In the genomic region with DNA sequence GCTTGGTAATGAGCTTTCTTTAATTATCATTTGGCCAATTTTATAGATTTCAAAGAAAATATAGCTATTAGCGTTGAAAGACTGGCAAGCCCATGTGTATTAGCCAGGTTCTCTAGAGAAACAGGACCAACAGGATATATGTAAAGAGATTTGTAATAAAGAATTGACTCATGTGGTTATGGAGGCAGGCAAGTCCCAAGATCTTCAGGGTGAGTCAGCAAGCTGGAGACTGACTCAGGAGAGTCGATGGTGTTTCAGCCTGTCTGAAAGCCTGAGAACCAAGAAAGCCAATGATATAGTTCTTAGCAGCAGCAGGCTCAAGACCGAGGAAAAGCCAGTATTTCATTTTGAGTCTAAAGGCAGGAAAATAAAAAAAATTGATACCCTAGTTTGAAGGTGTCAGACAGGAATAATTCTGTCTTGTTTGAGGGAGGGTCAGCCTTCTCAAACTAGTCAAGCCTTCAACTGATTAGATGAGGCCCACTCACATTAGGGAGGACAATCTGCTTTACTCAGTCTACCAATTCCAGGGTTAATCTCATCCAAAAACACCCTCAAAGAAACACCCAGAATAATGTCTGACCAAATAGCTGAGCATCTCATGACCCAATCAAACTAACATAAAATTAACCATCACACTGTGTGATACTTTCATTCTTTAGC, we compare ENCODE assay signal across 8 cellular contexts.
DNase-seq lines count a peak whose midpoint lies in the region; ATAC-seq and TF ChIP-seq lines count a peak whose summit lies in the region.

No MANE protein-coding gene starts in this region.

- peaks cover 2% of the 10 kb centered on the region for H3K27me3 Mint-ChIP-seq in GM23338 (ENCODE audit: insufficient read depth, low read depth, poor library complexity)

- peaks cover 14% of the 10 kb centered on the region; the same call in 1 of the 2 replicates for H3K36me3 ChIP-seq in GM23338 (ENCODE audit: insufficient read depth)

- H3K4me1 Mint-ChIP-seq in GM23338 = peaks cover 6% of the 10 kb centered on the region

- H3K4me3 Mint-ChIP-seq in GM23338 = no peak overlapping the region

- H3K36me3 Mint-ChIP-seq in GM23338 (ENCODE audit: low read depth) = peaks cover 18% of the 10 kb centered on the region

- no peaks in the 10 kb centered on the region for H3K79me2 ChIP-seq in GM23338 (replicated peaks; ENCODE audit: insufficient read depth)

- H3K4me1 ChIP-seq in GM23338 (ENCODE audit: insufficient read depth) = peaks cover 2% of the 10 kb centered on the region; the same call in 1 of the 2 replicates

- POLR2A ChIA-PET in RWPE1 (lab: Yijun Ruan, JAX; ENCODE audit: low non-redundant PET) = no interaction called here

- H3K4me3 ChIP-seq in GM23338 (no peak overlapping the region), fibroblast of mammary gland (ENCODE audit: control insufficient read depth, low read depth, low read length) (no peak overlapping the region)

- H4K20me1 ChIP-seq in GM23338 (replicated peaks; ENCODE audit: insufficient read depth) = no peaks in the 10 kb centered on the region

- peak overlapping the region; percentile 35; the same call in 1 of the 2 replicates for H2AFZ ChIP-seq in GM23338

- no peaks in the 10 kb centered on the region for H3K27me3 ChIP-seq in GM23338 (ENCODE audit: insufficient read depth)

- no peaks in the 10 kb centered on the region for H3F3A ChIP-seq in GM23338 (replicated peaks; ENCODE audit: low read depth)

- ATAC-seq in GM23338 = no peak
- ATAC-seq in GM21526 (IDR thresholded peaks at IDR 0.05; ENCODE audit: low FRiP score, unreplicated experiment) = no peak

- no peak overlapping the region for H3K4me2 ChIP-seq in GM23338

- H3K27ac ChIP-seq in GM23338 (ENCODE audit: low read depth) (no peak overlapping the region), RWPE1 (no peak overlapping the region)

- H3K9me3 Mint-ChIP-seq in GM23338 = peaks cover 57% of the 10 kb centered on the region

- H3K9me2 ChIP-seq in GM23338 (ENCODE audit: insufficient read depth) = peaks cover 16% of the 10 kb centered on the region; the same call in 1 of the 2 replicates

- no peak for TF ChIP-seq CTCF in GM23338 (conservative IDR thresholded peaks at IDR 0.05; ENCODE audit: low read depth in 2 of 2)
- TF ChIP-seq CTCF in RWPE1 (conservative IDR thresholded peaks at IDR 0.05; ENCODE audit: low read depth) = no peak
- no peak for TF ChIP-seq CTCF in fibroblast of mammary gland (conservative IDR thresholded peaks at IDR 0.05; ENCODE audit: control insufficient read depth, insufficient read depth, low read depth, low read length)

- peak; percentile 39 for DNase-seq in AG08395 (ENCODE audit: low spot score)
- DNase-seq in GM23338 (ENCODE audit: low spot score) = no peak
- peak; percentile 51 for DNase-seq in RWPE1 (ENCODE audit: low spot score)
- peak; percentile 84 for DNase-seq in fibroblast of mammary gland (ENCODE audit: low read depth)
- DNase-seq in islet precursor cell = no peak
- no peak for DNase-seq in COR-L47 (lab: John Stamatoyannopoulos, UW)
- DNase-seq in NCI-H2227 (lab: John Stamatoyannopoulos, UW; ENCODE audit: unreplicated experiment) = no peak

- CTCF ChIA-PET in RWPE1 (lab: Yijun Ruan, JAX) = interaction anchor here (0.7 kb wide), 1 partner anchor 394 kb away, joined by 3 read pairs; no protein-coding TSS in a partner anchor

- no peak overlapping the region for H3K27ac Mint-ChIP-seq in GM23338

TF ChIP-seq in GM23338, 12 proteins besides CTCF, POLR2A, EP300 and RAD21 (continues in another document):
- no peak for TF ChIP-seq NANOG (IDR thresholded peaks at IDR 0.05; ENCODE audit: borderline replicate concordance)
- TF ChIP-seq EZH2phosphoT487 (IDR thresholded peaks at IDR 0.05; ENCODE audit: unreplicated experiment) = no peak
- TF ChIP-seq, protein P1, sequence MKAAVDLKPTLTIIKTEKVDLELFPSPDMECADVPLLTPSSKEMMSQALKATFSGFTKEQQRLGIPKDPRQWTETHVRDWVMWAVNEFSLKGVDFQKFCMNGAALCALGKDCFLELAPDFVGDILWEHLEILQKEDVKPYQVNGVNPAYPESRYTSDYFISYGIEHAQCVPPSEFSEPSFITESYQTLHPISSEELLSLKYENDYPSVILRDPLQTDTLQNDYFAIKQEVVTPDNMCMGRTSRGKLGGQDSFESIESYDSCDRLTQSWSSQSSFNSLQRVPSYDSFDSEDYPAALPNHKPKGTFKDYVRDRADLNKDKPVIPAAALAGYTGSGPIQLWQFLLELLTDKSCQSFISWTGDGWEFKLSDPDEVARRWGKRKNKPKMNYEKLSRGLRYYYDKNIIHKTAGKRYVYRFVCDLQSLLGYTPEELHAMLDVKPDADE (IDR thresholded peaks at IDR 0.05) = no peak
- TF ChIP-seq EZH2 (IDR thresholded peaks at IDR 0.05; ENCODE audit: low read depth, unreplicated experiment) = no peak
- no peak for TF ChIP-seq STAT1 (IDR thresholded peaks at IDR 0.05; ENCODE audit: unreplicated experiment)
- TF ChIP-seq POLR2AphosphoS5 (IDR thresholded peaks at IDR 0.05; ENCODE audit: low read depth) = no peak
- TF ChIP-seq, protein P2, sequence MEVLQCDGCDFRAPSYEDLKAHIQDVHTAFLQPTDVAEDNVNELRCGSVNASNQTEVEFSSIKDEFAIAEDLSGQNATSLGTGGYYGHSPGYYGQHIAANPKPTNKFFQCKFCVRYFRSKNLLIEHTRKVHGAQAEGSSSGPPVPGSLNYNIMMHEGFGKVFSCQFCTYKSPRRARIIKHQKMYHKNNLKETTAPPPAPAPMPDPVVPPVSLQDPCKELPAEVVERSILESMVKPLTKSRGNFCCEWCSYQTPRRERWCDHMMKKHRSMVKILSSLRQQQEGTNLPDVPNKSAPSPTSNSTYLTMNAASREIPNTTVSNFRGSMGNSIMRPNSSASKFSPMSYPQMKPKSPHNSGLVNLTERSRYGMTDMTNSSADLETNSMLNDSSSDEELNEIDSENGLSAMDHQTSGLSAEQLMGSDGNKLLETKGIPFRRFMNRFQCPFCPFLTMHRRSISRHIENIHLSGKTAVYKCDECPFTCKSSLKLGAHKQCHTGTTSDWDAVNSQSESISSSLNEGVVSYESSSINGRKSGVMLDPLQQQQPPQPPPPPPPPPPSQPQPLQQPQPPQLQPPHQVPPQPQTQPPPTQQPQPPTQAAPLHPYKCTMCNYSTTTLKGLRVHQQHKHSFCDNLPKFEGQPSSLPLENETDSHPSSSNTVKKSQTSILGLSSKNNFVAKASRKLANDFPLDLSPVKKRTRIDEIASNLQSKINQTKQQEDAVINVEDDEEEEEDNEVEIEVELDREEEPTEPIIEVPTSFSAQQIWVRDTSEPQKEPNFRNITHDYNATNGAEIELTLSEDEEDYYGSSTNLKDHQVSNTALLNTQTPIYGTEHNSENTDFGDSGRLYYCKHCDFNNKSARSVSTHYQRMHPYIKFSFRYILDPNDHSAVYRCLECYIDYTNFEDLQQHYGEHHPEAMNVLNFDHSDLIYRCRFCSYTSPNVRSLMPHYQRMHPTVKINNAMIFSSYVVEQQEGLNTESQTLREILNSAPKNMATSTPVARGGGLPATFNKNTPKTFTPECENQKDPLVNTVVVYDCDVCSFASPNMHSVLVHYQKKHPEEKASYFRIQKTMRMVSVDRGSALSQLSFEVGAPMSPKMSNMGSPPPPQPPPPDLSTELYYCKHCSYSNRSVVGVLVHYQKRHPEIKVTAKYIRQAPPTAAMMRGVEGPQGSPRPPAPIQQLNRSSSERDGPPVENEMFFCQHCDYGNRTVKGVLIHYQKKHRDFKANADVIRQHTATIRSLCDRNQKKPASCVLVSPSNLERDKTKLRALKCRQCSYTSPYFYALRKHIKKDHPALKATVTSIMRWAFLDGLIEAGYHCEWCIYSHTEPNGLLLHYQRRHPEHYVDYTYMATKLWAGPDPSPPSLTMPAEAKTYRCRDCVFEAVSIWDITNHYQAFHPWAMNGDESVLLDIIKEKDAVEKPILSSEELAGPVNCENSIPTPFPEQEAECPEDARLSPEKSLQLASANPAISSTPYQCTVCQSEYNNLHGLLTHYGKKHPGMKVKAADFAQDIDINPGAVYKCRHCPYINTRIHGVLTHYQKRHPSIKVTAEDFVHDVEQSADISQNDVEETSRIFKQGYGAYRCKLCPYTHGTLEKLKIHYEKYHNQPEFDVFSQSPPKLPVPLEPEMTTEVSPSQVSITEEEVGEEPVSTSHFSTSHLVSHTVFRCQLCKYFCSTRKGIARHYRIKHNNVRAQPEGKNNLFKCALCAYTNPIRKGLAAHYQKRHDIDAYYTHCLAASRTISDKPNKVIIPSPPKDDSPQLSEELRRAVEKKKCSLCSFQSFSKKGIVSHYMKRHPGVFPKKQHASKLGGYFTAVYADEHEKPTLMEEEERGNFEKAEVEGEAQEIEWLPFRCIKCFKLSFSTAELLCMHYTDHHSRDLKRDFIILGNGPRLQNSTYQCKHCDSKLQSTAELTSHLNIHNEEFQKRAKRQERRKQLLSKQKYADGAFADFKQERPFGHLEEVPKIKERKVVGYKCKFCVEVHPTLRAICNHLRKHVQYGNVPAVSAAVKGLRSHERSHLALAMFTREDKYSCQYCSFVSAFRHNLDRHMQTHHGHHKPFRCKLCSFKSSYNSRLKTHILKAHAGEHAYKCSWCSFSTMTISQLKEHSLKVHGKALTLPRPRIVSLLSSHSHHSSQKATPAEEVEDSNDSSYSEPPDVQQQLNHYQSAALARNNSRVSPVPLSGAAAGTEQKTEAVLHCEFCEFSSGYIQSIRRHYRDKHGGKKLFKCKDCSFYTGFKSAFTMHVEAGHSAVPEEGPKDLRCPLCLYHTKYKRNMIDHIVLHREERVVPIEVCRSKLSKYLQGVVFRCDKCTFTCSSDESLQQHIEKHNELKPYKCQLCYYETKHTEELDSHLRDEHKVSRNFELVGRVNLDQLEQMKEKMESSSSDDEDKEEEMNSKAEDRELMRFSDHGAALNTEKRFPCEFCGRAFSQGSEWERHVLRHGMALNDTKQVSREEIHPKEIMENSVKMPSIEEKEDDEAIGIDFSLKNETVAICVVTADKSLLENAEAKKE (CRISPR knock-in tag; IDR thresholded peaks at IDR 0.05) = no peak
- TF ChIP-seq ZNF331 (CRISPR knock-in tag; IDR thresholded peaks at IDR 0.05; ENCODE audit: low read depth) = no peak
- TF ChIP-seq ZNF114 (CRISPR knock-in tag; IDR thresholded peaks at IDR 0.05) = no peak
- TF ChIP-seq JUNB (IDR thresholded peaks at IDR 0.05; ENCODE audit: unreplicated experiment) = no peak
- no peak for TF ChIP-seq CREB1 (CRISPR knock-in tag; IDR thresholded peaks at IDR 0.05; ENCODE audit: low read depth)

Comparison
In these comparisons a context has a peak if more than half of its experiments do, and no peak if none do; other contexts are left out.
1. DNase-seq: peak in AG08395 (single experiment), RWPE1 (single experiment) and fibroblast of mammary gland (single experiment); none in GM23338 (single experiment), islet precursor cell (single experiment), COR-L47 (single experiment) and NCI-H2227 (single experiment).